Comparison of ENCODE assay signal across 1 cellular context in the genomic region with DNA sequence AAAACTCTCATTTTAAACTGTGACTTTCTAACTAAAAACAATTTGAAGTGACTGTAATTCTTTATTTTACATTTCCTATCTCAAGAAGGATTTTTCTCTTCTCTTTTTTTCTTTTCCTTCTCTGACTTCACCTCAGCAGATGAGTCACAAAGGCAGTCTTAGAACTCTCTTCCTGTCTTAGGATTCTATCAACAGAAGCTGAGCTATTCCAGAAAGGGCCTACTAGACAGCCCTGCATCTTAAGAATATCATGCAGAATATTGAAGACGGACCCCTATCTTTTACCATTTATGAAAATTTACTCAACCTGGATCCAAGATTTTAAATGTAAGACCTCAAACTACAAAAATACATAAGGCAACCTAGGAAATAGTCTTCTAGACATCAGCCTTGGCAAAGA.
TF ChIP-seq lines count a peak whose summit lies in the region.

No MANE protein-coding gene starts in this region.

TF ChIP-seq in SK-N-SH treated with all-trans-retinoic acid at 6 μM for 48 hours, 23 proteins besides CTCF, POLR2A, EP300 and RAD21 (continued from another document):
- no peak for TF ChIP-seq POU6F1 (CRISPR knock-in tag; IDR thresholded peaks at IDR 0.05; ENCODE audit: borderline replicate concordance, low read depth)
- TF ChIP-seq ESRRG (CRISPR knock-in tag; IDR thresholded peaks at IDR 0.05): no peak
- no peak for TF ChIP-seq TSHZ2 (CRISPR knock-in tag; IDR thresholded peaks at IDR 0.05)
- TF ChIP-seq, protein P1, sequence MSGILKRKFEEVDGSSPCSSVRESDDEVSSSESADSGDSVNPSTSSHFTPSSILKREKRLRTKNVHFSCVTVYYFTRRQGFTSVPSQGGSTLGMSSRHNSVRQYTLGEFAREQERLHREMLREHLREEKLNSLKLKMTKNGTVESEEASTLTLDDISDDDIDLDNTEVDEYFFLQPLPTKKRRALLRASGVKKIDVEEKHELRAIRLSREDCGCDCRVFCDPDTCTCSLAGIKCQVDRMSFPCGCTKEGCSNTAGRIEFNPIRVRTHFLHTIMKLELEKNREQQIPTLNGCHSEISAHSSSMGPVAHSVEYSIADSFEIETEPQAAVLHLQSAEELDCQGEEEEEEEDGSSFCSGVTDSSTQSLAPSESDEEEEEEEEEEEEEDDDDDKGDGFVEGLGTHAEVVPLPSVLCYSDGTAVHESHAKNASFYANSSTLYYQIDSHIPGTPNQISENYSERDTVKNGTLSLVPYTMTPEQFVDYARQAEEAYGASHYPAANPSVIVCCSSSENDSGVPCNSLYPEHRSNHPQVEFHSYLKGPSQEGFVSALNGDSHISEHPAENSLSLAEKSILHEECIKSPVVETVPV (CRISPR knock-in tag; IDR thresholded peaks at IDR 0.05): no peak
- TF ChIP-seq GLIS3 (CRISPR knock-in tag; IDR thresholded peaks at IDR 0.05): no peak
- no peak for TF ChIP-seq ZC3H10 (CRISPR knock-in tag; IDR thresholded peaks at IDR 0.05)
- TF ChIP-seq CSDC2 (CRISPR knock-in tag; IDR thresholded peaks at IDR 0.05): no peak
- TF ChIP-seq ISL1 (CRISPR knock-in tag; IDR thresholded peaks at IDR 0.05): no peak
- no peak for TF ChIP-seq TOX (CRISPR knock-in tag; IDR thresholded peaks at IDR 0.05; ENCODE audit: borderline replicate concordance)
- no peak for TF ChIP-seq ZFP30 (CRISPR knock-in tag; IDR thresholded peaks at IDR 0.05)
- no peak for TF ChIP-seq ZNF8 (CRISPR knock-in tag; IDR thresholded peaks at IDR 0.05)
